8 cellular contexts compared by ENCODE assay signal in genomic region chr11:107858217-107859070, GRCh38. TPM values are rescaled to one million over a fixed set of nuclear protein-coding genes. Genes with fewer than 3 reads are reported as not detected.
DNase-seq lines count a peak whose midpoint lies in the region; ATAC-seq lines count a peak whose summit lies in the region.

SLC35F2 (minus strand) TSS chr11:107858787; CDS start chr11:107858767, 20 bp downstream.

- 1% methylated on average over 71 to 73 of the region's 73 CpGs for WGBS in esophagus, 2 donors

- H3K4me1 ChIP-seq in esophagus (ENCODE audit: control insufficient read depth in 2 of 2, insufficient read depth in 2 of 2, low read length in 1 of 2), result peaks cover 0 to 9% of the 10 kb centered on the region in 2 donors

- CTCF ChIA-PET in activated CD8-positive, alpha-beta memory T cell treated with anti-CD3 and anti-CD28 coated beads, Interleukin-2, amount 10 ng/mL, durations not matched to agents 7 days and 5 days (lab: Charles Lee), result interaction anchor here (0.7 to 1.6 kb wide), 3 partner anchors 15 to 163 kb away, joined by 3 to 6 read pairs (median 3); no protein-coding TSS in a partner anchor

- H3K27me3 Mint-ChIP-seq in activated CD8-positive, alpha-beta memory T cell treated with anti-CD3 and anti-CD28 coated beads, Interleukin-2, amount 10 ng/mL, durations not matched to agents 7 days and 5 days, result peaks cover 2% of the 10 kb centered on the region

- DNase-seq in COR-L47 (lab: John Stamatoyannopoulos, UW), result peak; percentile 80
- peak; percentile 88 for DNase-seq in NOMO-1 treated with DMSO at 0.1 percent for 48 hours (lab: John Stamatoyannopoulos, UW; ENCODE audit: unreplicated experiment)
- peak; percentile 83 for DNase-seq in activated CD8-positive, alpha-beta memory T cell treated with anti-CD3 and anti-CD28 coated beads, Interleukin-2, amount 10 ng/mL, durations not matched to agents 7 days and 5 days
- peak; percentile 46 for DNase-seq in myocyte (ENCODE audit: low read depth)
- peak; percentile 57 to 67 for DNase-seq in stimulated activated CD8-positive, alpha-beta memory T cell treated with anti-CD3 and anti-CD28 coated beads, Interleukin-7, amount 100 ng/mL, for 48 hours (ENCODE audit: extremely low read depth in 1 of 2, low read depth in 1 of 2)

- peaks cover 22% of the 10 kb centered on the region for H3K4me1 Mint-ChIP-seq in activated CD8-positive, alpha-beta memory T cell treated with anti-CD3 and anti-CD28 coated beads, Interleukin-2, amount 10 ng/mL, durations not matched to agents 7 days and 5 days

- peak within 1 kb of the TSS; percentile 87 for H3K4me3 Mint-ChIP-seq in activated CD8-positive, alpha-beta memory T cell treated with anti-CD3 and anti-CD28 coated beads, Interleukin-2, amount 10 ng/mL, durations not matched to agents 7 days and 5 days

- ATAC-seq in GM19463 (IDR thresholded peaks at IDR 0.05; ENCODE audit: unreplicated experiment) (peak; percentile 87), HG03575 (IDR thresholded peaks at IDR 0.05; ENCODE audit: extremely low read depth, insufficient number of reproducible peaks, low FRiP score, unreplicated experiment) (peak; percentile 78)
- ATAC-seq in activated CD8-positive, alpha-beta memory T cell treated with anti-CD3 and anti-CD28 coated beads, Interleukin-2, amount 10 ng/mL, durations not matched to agents 7 days and 5 days, result peak; percentile 91

- H3K36me3 Mint-ChIP-seq in activated CD8-positive, alpha-beta memory T cell treated with anti-CD3 and anti-CD28 coated beads, Interleukin-2, amount 10 ng/mL, durations not matched to agents 7 days and 5 days, result peaks cover 5% of the 10 kb centered on the region

- peak within 1 kb of the TSS; percentile 79 to 89 for H3K27ac ChIP-seq in esophagus (ENCODE audit: low read depth in 2 of 2, low read length in 1 of 2)

- peak within 1 kb of the TSS; percentile 83 for H3K27ac Mint-ChIP-seq in activated CD8-positive, alpha-beta memory T cell treated with anti-CD3 and anti-CD28 coated beads, Interleukin-2, amount 10 ng/mL, durations not matched to agents 7 days and 5 days

- no peaks in the 10 kb centered on the region for H3K27me3 ChIP-seq in esophagus (ENCODE audit: control insufficient read depth in 1 of 2, insufficient read depth in 2 of 2, low read length in 2 of 2)

- H3K36me3 ChIP-seq in esophagus (ENCODE audit: control insufficient read depth in 2 of 2, insufficient read depth in 2 of 2, low read length in 1 of 2), result no peaks in the 10 kb centered on the region

- H3K4me3 ChIP-seq in esophagus (ENCODE audit: low read depth in 1 of 2, low read length in 2 of 2), result peak within 1 kb of the TSS; percentile 65 to 93

- H3K9me3 Mint-ChIP-seq in activated CD8-positive, alpha-beta memory T cell treated with anti-CD3 and anti-CD28 coated beads, Interleukin-2, amount 10 ng/mL, durations not matched to agents 7 days and 5 days (ENCODE audit: low read depth), result no peaks in the 10 kb centered on the region

- no peaks in the 10 kb centered on the region for H3K9me3 ChIP-seq in esophagus (ENCODE audit: control insufficient read depth in 2 of 2, insufficient read depth in 1 of 2, low read depth in 1 of 2, low read length in 1 of 2)

RNA-seq across cellular contexts. Expression of gene SLC35F2, which starts in this region (rescaled TPM):
- total RNA-seq in activated CD8-positive, alpha-beta memory T cell treated with anti-CD3 and anti-CD28 coated beads, Interleukin-2, amount 10 ng/mL, durations not matched to agents 7 days and 5 days, result 10 to 100 TPM in 1 of 2 experiments, 1 to 10 TPM in 1; 9.8 to 26.2 TPM
- 10 to 100 TPM in 1 of 2 donors, 1 to 10 TPM in 1; 9.3 to 12.6 TPM for polyA plus RNA-seq in esophagus
- total RNA-seq in myocyte, result 0.29 and 0.52 TPM in 2 replicates
- polyA plus RNA-seq in myocyte (2012), result 0.38 TPM

Comparison
In these comparisons a context has a peak if more than half of its experiments do, and no peak if none do; other contexts are left out.
1. Peak in every context shown above with its lines: DNase-seq, ATAC-seq, H3K4me3 ChIP-seq and H3K27ac ChIP-seq.
2. Peak in DNase-seq in myocyte; RNA of the gene not detected or under 1 TPM.